8 cellular contexts compared by ENCODE assay signal in genomic region chr15:82261566-82262421, GRCh38. TPM values are rescaled to one million over a fixed set of nuclear protein-coding genes. Genes with fewer than 3 reads are reported as not detected.
DNase-seq lines count a peak whose midpoint lies in the region; TF ChIP-seq lines count a peak whose summit lies in the region.
"Not testable (repeated sequence)": the region's sequence is repeated elsewhere in the genome, so short reads cannot be mapped to it uniquely, and the experiment has no call there.

No MANE protein-coding gene starts in this region.

- peaks cover 23% of the 10 kb centered on the region for H3K4me1 Mint-ChIP-seq in activated naive CD8-positive, alpha-beta T cell treated with anti-CD3 and anti-CD28 coated beads for 36 hours
- H3K4me1 Mint-ChIP-seq in nephron, result peaks cover 22% of the 10 kb centered on the region

- H3K4me3 Mint-ChIP-seq in activated naive CD8-positive, alpha-beta T cell treated with anti-CD3 and anti-CD28 coated beads for 36 hours, result peak overlapping the region; percentile 94
- peak overlapping the region; percentile 93 to 95 (median 93) for H3K4me3 Mint-ChIP-seq in nephron

- DNase-seq in GOT3 (lab: John Stamatoyannopoulos, UW), result peak; percentile 11
- DNase-seq in HT1080 (ENCODE audit: low read depth), result peak; percentile 64
- peak; percentile 12 to 43 for DNase-seq in SHP77 (lab: John Stamatoyannopoulos, UW)
- DNase-seq in activated naive CD8-positive, alpha-beta T cell treated with anti-CD3 and anti-CD28 coated beads for 36 hours, result peak; percentile 52
- DNase-seq in germinal center (ENCODE audit: low spot score), result peak; percentile 5

- H3K27me3 Mint-ChIP-seq in activated naive CD8-positive, alpha-beta T cell treated with anti-CD3 and anti-CD28 coated beads for 36 hours; nephron (ENCODE audit: low read depth): not testable (repeated sequence)

- H3K4me3 ChIP-seq in subcutaneous abdominal adipose tissue (ENCODE audit: low read depth in 1 of 5, low read length in 5 of 5), result peak overlapping the region; percentile 79 to 91 (median 85)

- not testable (repeated sequence) for H3K27me3 ChIP-seq in subcutaneous abdominal adipose tissue (ENCODE audit: control insufficient read depth in 5 of 5, insufficient read depth in 4 of 5, low read length in 5 of 5)

- not testable (repeated sequence) for H3K9me3 Mint-ChIP-seq in activated naive CD8-positive, alpha-beta T cell treated with anti-CD3 and anti-CD28 coated beads for 36 hours; nephron

- H3K9ac ChIP-seq in ES-I3 (ENCODE audit: low read depth, low read length) (peak overlapping the region; percentile 95; the same call in 1 of the 2 replicates), subcutaneous abdominal adipose tissue (ENCODE audit: low read length in 5 of 5) (peak overlapping the region; percentile 16 to 86 (median 74))

- TF ChIP-seq CTCF in nephron (IDR thresholded peaks at IDR 0.05; ENCODE audit: unreplicated experiment in 3 of 3), result not testable (repeated sequence)

- H3K36me3 Mint-ChIP-seq in activated naive CD8-positive, alpha-beta T cell treated with anti-CD3 and anti-CD28 coated beads for 36 hours, result peaks cover 11% of the 10 kb centered on the region
- H3K36me3 Mint-ChIP-seq in nephron (ENCODE audit: low read depth), result peaks cover 14% of the 10 kb centered on the region

- not testable (repeated sequence) for H3K9me3 ChIP-seq in ES-I3 (ENCODE audit: control insufficient read depth, insufficient read depth, low read length); subcutaneous abdominal adipose tissue (ENCODE audit: control insufficient read depth in 5 of 5, low read length in 5 of 5)

- not testable (repeated sequence) for H3K36me3 ChIP-seq in ES-I3 (ENCODE audit: insufficient read depth, low read length)
- H3K36me3 ChIP-seq in subcutaneous abdominal adipose tissue (ENCODE audit: control insufficient read depth in 5 of 5, insufficient read depth in 5 of 5, low read length in 5 of 5), result peaks cover 2 to 16% (median 7%) of the 10 kb centered on the region in 5 donors

- H3K27ac Mint-ChIP-seq in activated naive CD8-positive, alpha-beta T cell treated with anti-CD3 and anti-CD28 coated beads for 36 hours, result peak overlapping the region; percentile 87
- H3K27ac Mint-ChIP-seq in nephron, result peak overlapping the region; percentile 49 to 75 (median 68)

- peak overlapping the region; percentile 86 for H3K27ac ChIP-seq in subcutaneous abdominal adipose tissue (ENCODE audit: low read depth, low read length)

- not testable (repeated sequence) for H3K4me1 ChIP-seq in ES-I3 (ENCODE audit: insufficient read depth, low read length)
- H3K4me1 ChIP-seq in subcutaneous abdominal adipose tissue (ENCODE audit: control insufficient read depth in 5 of 5, insufficient read depth in 5 of 5, low read length in 5 of 5), result peaks cover 0 to 25% (median 17%) of the 10 kb centered on the region in 5 donors

RNA-seq across cellular contexts. Expression of gene EFL1, which starts 0.7 kb away (rescaled TPM):
- total RNA-seq in HT1080 (2014; rRNA removed; shearing (Covaris generic)), result 20.4 and 20.5 TPM in 2 replicates
- polyA plus RNA-seq in HT1080 (2015; cell fraction: cytosol; rRNA removed), result 17.3 and 21.4 TPM in 2 replicates
- polyA plus RNA-seq in HT1080 (2015; cell fraction: nucleus; rRNA removed), result 30.7 and 37.0 TPM in 2 replicates
- total RNA-seq in activated naive CD8-positive, alpha-beta T cell treated with anti-CD3 and anti-CD28 coated beads for 36 hours, result 10 to 100 TPM; 23.7 to 25.3 TPM

RNA-seq across cellular contexts. Expression of gene SAXO2, which starts 0.8 kb away (rescaled TPM):
- 0.35 and 0.70 TPM in 2 replicates for total RNA-seq in HT1080 (2014; rRNA removed; shearing (Covaris generic))
- 0.14 and 0.90 TPM in 2 replicates for polyA plus RNA-seq in HT1080 (2015; cell fraction: cytosol; rRNA removed)
- 1.9 TPM in 1 of 2 replicates, not detected in the other for polyA plus RNA-seq in HT1080 (2015; cell fraction: nucleus; rRNA removed)
- 1 to 10 TPM in 1 of 2 experiments, under 1 TPM in 1; 0.76 to 2.4 TPM for total RNA-seq in activated naive CD8-positive, alpha-beta T cell treated with anti-CD3 and anti-CD28 coated beads for 36 hours

Comparison
In these comparisons a context has a peak if more than half of its experiments do, and no peak if none do; other contexts are left out.
1. Peak in every context shown above with its lines: DNase-seq, H3K4me3 ChIP-seq and H3K27ac ChIP-seq.
2. DNase-seq: peak in every context shown above with its lines; median percentile 64 in HT1080; 52 in activated naive CD8-positive, alpha-beta T cell treated with anti-CD3 and anti-CD28 coated beads for 36 hours; 28 in SHP77; 11 in GOT3; 5 in germinal center.